Comparison of ENCODE assay signal across 39 cellular contexts in the genomic region with DNA sequence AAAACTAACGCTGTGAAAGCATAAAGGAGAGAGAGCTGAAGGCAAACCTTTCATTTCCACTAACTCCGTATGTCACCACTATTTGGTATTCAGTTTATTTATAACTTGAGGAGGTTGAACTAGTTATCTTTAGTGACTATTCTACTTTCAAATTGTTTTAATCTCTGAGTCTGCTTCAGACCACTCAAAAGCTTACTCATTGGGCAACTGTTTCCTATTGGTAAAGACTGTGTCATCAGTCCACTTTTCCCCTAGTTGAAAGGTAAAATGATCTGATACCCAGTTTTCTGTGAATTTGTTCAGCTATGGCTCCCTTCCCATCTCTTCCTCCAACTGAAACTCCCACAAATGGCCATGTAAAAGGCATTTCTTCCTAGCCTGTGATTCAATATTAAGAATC. TPM values are rescaled to one million over a fixed set of nuclear protein-coding genes. Genes with fewer than 3 reads are reported as not detected.
A peak's percentile ranks its signal among the peaks of the same experiment; 100 is the strongest.
DNase-seq lines count a peak whose midpoint lies in the region; ATAC-seq and TF ChIP-seq lines count a peak whose summit lies in the region.
"Had no signal": no experiment of that assay in that cellular context is flagged by ENCODE, and none has a peak within 500 bp of the region (broad histone marks: within the 10 kb centered on the region; RNA-seq: fewer than 3 reads in every experiment).

No MANE protein-coding gene starts in this region.

- no peaks in the 10 kb centered on the region for H3K9me2 ChIP-seq in SK-N-SH

- TF ChIP-seq EP300 in SK-N-SH (IDR thresholded peaks at IDR 0.05; ENCODE audit: borderline replicate concordance in 1 of 2, low read depth in 1 of 2, low read length in 1 of 2) = no peak
- TF ChIP-seq EP300 in gastroesophageal sphincter (IDR thresholded peaks at IDR 0.05) = no peak

- H3K9me3 ChIP-seq in SK-N-SH (no peaks in the 10 kb centered on the region), SJCRH30 (replicated peaks) (no peaks in the 10 kb centered on the region), gastroesophageal sphincter (no peaks in the 10 kb centered on the region)
- H3K9me3 ChIP-seq: breast epithelium, Caco-2, colonic mucosa, right atrium auricular region had no signal

- H3K4me3 ChIP-seq in SK-N-SH (ENCODE audit: low read depth in 2 of 2, low read length in 1 of 2) = no peak overlapping the region
- H3K4me3 ChIP-seq in choroid plexus epithelial cell (ENCODE audit: low read depth, low read length) = no peak overlapping the region
- no peak overlapping the region for H3K4me3 ChIP-seq in SJCRH30
- no peak overlapping the region for H3K4me3 ChIP-seq in gastroesophageal sphincter
- H3K4me3 ChIP-seq: breast epithelium, colonic mucosa, PC-9, right atrium auricular region had no signal

- no peaks in the 10 kb centered on the region for H3K4me1 Mint-ChIP-seq in WTC11
- H3K4me1 Mint-ChIP-seq in activated CD4-positive, alpha-beta T cell treated with anti-CD3 and anti-CD28 coated beads, Interleukin-2, amount 10 ng/mL, durations not matched to agents 7 days and 5 days = no peaks in the 10 kb centered on the region
- H3K4me1 Mint-ChIP-seq: activated naive CD4-positive, alpha-beta T cell treated with anti-CD3 and anti-CD28 coated beads, Interleukin-2, amount 50 U/mL, for 24 hours; CD14-positive monocyte had no signal

- H2AFZ ChIP-seq in SK-N-SH (ENCODE audit: low read depth) = no peak overlapping the region
- H2AFZ ChIP-seq: parathyroid adenoma, PC-9 had no signal

- no peaks in the 10 kb centered on the region for H3K27me3 ChIP-seq in SK-N-SH (ENCODE audit: insufficient read depth)
- no peaks in the 10 kb centered on the region; the same call in 1 of the 2 replicates for H3K27me3 ChIP-seq in SJCRH30
- no peaks in the 10 kb centered on the region for H3K27me3 ChIP-seq in gastroesophageal sphincter
- H3K27me3 ChIP-seq: breast epithelium, colonic mucosa, right atrium auricular region had no signal

- H3K4me1 ChIP-seq in SK-N-SH (ENCODE audit: control insufficient read depth in 1 of 2, insufficient read depth in 2 of 2, low read depth in 1 of 2, low read length in 1 of 2) (peaks cover 0 to 14% of the 10 kb centered on the region in 2 experiments; a peak in 1 of 4 replicates), SJCRH30 (no peaks in the 10 kb centered on the region), gastroesophageal sphincter (peaks cover 0 to 38% (median 3%) of the 10 kb centered on the region in 3 donors)
- H3K4me1 ChIP-seq: colonic mucosa, parathyroid adenoma, right atrium auricular region had no signal

- no peaks in the 10 kb centered on the region for H3K79me2 ChIP-seq in SK-N-SH (ENCODE audit: insufficient read depth)
- H3K79me2 ChIP-seq: parathyroid adenoma had no signal

- no peak overlapping the region for H3K9ac ChIP-seq in SK-N-SH
- H3K9ac ChIP-seq: parathyroid adenoma had no signal

- TF ChIP-seq CTCF in SK-N-SH (IDR thresholded peaks at IDR 0.05) (no peak), choroid plexus epithelial cell (conservative IDR thresholded peaks at IDR 0.05; ENCODE audit: low read depth, low read length) (no peak), WTC11 (IDR thresholded peaks at IDR 0.05) (no peak), gastroesophageal sphincter (IDR thresholded peaks at IDR 0.05) (no peak)

- H3K4me3 Mint-ChIP-seq in WTC11 = no peak overlapping the region
- H3K4me3 Mint-ChIP-seq in activated CD4-positive, alpha-beta T cell treated with anti-CD3 and anti-CD28 coated beads, Interleukin-2, amount 10 ng/mL, durations not matched to agents 7 days and 5 days = no peak overlapping the region
- H3K4me3 Mint-ChIP-seq: activated naive CD4-positive, alpha-beta T cell treated with anti-CD3 and anti-CD28 coated beads, Interleukin-2, amount 50 U/mL, for 24 hours; CD14-positive monocyte; T-helper 2 cell treated with Interferon-gamma antibody and Interleukin-4, amounts not matched to agents 5 μg/mL and 100 μg/mL, for 36 hours; type B pancreatic cell had no signal

- H3K27ac Mint-ChIP-seq in WTC11 = no peak overlapping the region
- H3K27ac Mint-ChIP-seq in activated CD4-positive, alpha-beta T cell treated with anti-CD3 and anti-CD28 coated beads, Interleukin-2, amount 10 ng/mL, durations not matched to agents 7 days and 5 days = no peak overlapping the region
- H3K27ac Mint-ChIP-seq: activated naive CD4-positive, alpha-beta T cell treated with anti-CD3 and anti-CD28 coated beads, Interleukin-2, amount 50 U/mL, for 24 hours; CD14-positive monocyte; T-helper 2 cell treated with Interferon-gamma antibody and Interleukin-4, amounts not matched to agents 5 μg/mL and 100 μg/mL, for 36 hours; type B pancreatic cell had no signal

- H3K4me2 ChIP-seq in SK-N-SH = peak overlapping the region; percentile 1; the same call in 1 of the 2 replicates
- H3K4me2 ChIP-seq: PC-9 had no signal

- CTCF ChIA-PET in SK-N-SH (lab: Yijun Ruan, JAX) (interaction anchor here (0.8 to 1.6 kb wide), 3 partner anchors 42 to 104 kb away, joined by 4 to 5 read pairs (median 5); no protein-coding TSS in a partner anchor), WTC11 (lab: Charles Lee) (interaction anchor here (0.9 to 3.6 kb wide), 2 partner anchors 8 to 79 kb away, joined by 3 to 28 read pairs; no protein-coding TSS in a partner anchor)
- CTCF ChIA-PET in activated CD4-positive, alpha-beta T cell treated with anti-CD3 and anti-CD28 coated beads, Interleukin-2, amount 10 ng/mL, durations not matched to agents 7 days and 5 days (lab: Charles Lee) = no interaction called here

- no peak for TF ChIP-seq POLR2A in gastroesophageal sphincter (IDR thresholded peaks at IDR 0.05)

- TF ChIP-seq RAD21 in SK-N-SH (IDR thresholded peaks at IDR 0.05; ENCODE audit: low read length) = no peak

- H3F3A ChIP-seq in SK-N-SH (replicated peaks; ENCODE audit: insufficient read depth) = no peaks in the 10 kb centered on the region

- peaks cover 16% of the 10 kb centered on the region for H3K36me3 Mint-ChIP-seq in WTC11
- no peaks in the 10 kb centered on the region for H3K36me3 Mint-ChIP-seq in activated CD4-positive, alpha-beta T cell treated with anti-CD3 and anti-CD28 coated beads, Interleukin-2, amount 10 ng/mL, durations not matched to agents 7 days and 5 days (ENCODE audit: low read depth)
- H3K36me3 Mint-ChIP-seq: activated naive CD4-positive, alpha-beta T cell treated with anti-CD3 and anti-CD28 coated beads, Interleukin-2, amount 50 U/mL, for 24 hours; CD14-positive monocyte; type B pancreatic cell had no signal

- peaks cover 2% of the 10 kb centered on the region for H3K27me3 Mint-ChIP-seq in WTC11 (ENCODE audit: low read depth)
- peaks cover 51% of the 10 kb centered on the region for H3K27me3 Mint-ChIP-seq in activated CD4-positive, alpha-beta T cell treated with anti-CD3 and anti-CD28 coated beads, Interleukin-2, amount 10 ng/mL, durations not matched to agents 7 days and 5 days
- H3K27me3 Mint-ChIP-seq: type B pancreatic cell had no signal

- POLR2A ChIA-PET in SK-N-SH (lab: Yijun Ruan, JAX) (no interaction called here), WTC11 (lab: Charles Lee) (no interaction called here)
- POLR2A ChIA-PET in activated CD4-positive, alpha-beta T cell treated with anti-CD3 and anti-CD28 coated beads, Interleukin-2, amount 10 ng/mL, durations not matched to agents 7 days and 5 days (lab: Charles Lee) = no interaction called here

- H4K20me1 ChIP-seq in SK-N-SH (ENCODE audit: insufficient read depth) = no peaks in the 10 kb centered on the region

- ATAC-seq in SK-N-SH treated with all-trans-retinoic acid at 6 μM for 48 hours (no peak; the same call in 2 of the 3 replicates), WTC11 (no peak), gastroesophageal sphincter (no peak)
- ATAC-seq: left cardiac atrium, Right ventricle myocardium inferior had no signal

- no peaks in the 10 kb centered on the region for H3K36me3 ChIP-seq in SK-N-SH (replicated peaks in 1 of 2; ENCODE audit: control insufficient read depth in 1 of 2, insufficient read depth in 2 of 2, low read length in 1 of 2)
- no peaks in the 10 kb centered on the region for H3K36me3 ChIP-seq in SJCRH30
- no peaks in the 10 kb centered on the region for H3K36me3 ChIP-seq in gastroesophageal sphincter
- H3K36me3 ChIP-seq: breast epithelium, colonic mucosa, right atrium auricular region had no signal

- peaks cover 24% of the 10 kb centered on the region for H3K9me3 Mint-ChIP-seq in WTC11
- no peaks in the 10 kb centered on the region for H3K9me3 Mint-ChIP-seq in activated CD4-positive, alpha-beta T cell treated with anti-CD3 and anti-CD28 coated beads, Interleukin-2, amount 10 ng/mL, durations not matched to agents 7 days and 5 days
- H3K9me3 Mint-ChIP-seq: activated naive CD4-positive, alpha-beta T cell treated with anti-CD3 and anti-CD28 coated beads, Interleukin-2, amount 50 U/mL, for 24 hours; T-helper 2 cell treated with Interferon-gamma antibody and Interleukin-4, amounts not matched to agents 5 μg/mL and 100 μg/mL, for 36 hours; type B pancreatic cell had no signal

- H3K27ac ChIP-seq in SK-N-SH (ENCODE audit: low read depth in 2 of 2, low read length in 1 of 2) (0 out of 4 replicates have a peak overlapping the region, but pooled peaks of 1 of the 2 experiments have one; percentile 6), SJCRH30 (no peak overlapping the region), gastroesophageal sphincter (no peak overlapping the region)
- H3K27ac ChIP-seq: 22Rv1, colonic mucosa, HL-60, parathyroid adenoma, PC-9, right atrium auricular region had no signal

- no peak for DNase-seq in SK-N-SH
- DNase-seq in choroid plexus epithelial cell (ENCODE audit: low read depth) = peak; percentile 37
- DNase-seq in hepatic stellate cell (ENCODE audit: low spot score) = peak; percentile 11
- no peak for DNase-seq in SJCRH30
- DNase-seq in WTC11 (ENCODE audit: low spot score) = no peak
- DNase-seq in activated CD4-positive, alpha-beta T cell treated with anti-CD3 and anti-CD28 coated beads, Interleukin-2, amount 10 ng/mL, durations not matched to agents 7 days and 5 days = no peak
- DNase-seq: activated CD4-positive, alpha-beta T cell treated with anti-CD3 and anti-CD28 coated beads for 4 hours; activated CD8-positive, alpha-beta memory T cell treated with anti-CD3 and anti-CD28 coated beads for 24 hours; activated T-cell treated with anti-CD3 and anti-CD28 coated beads for 4 hours; Caco-2; colonic mucosa; DMS53; effector memory CD4-positive, alpha-beta T cell; H7; hippocampal formation; Karpas-422; left cardiac atrium; MV-4-11; NCI-H1436; NCI-H2081 treated with DMSO at 0.1 percent for 48 hours; NCI-H226; NK-92 treated with Interleukin-12 subunit alpha and Interleukin-12 subunit beta, amount 100 ng/mL, for 24 hours; PC-9; small intestine; stimulated activated naive CD4-positive, alpha-beta T cell had no signal

- 42% methylated on average over 2 of the region's 2 CpGs for WGBS in SK-N-SH (ENCODE audit: low lambda C conversion rate)
- 30 to 40% methylated on average over 2 of the region's 2 CpGs for WGBS in gastroesophageal sphincter (ENCODE audit: low coverage in 1 of 2), 2 donors

TF ChIP-seq in WTC11, 78 proteins besides CTCF, POLR2A, EP300 and RAD21 (continues in another document):
- no peak for TF ChIP-seq JUN (CRISPR knock-in tag; IDR thresholded peaks at IDR 0.05)

RNA-seq across cellular contexts. Expression of gene TEX26, which starts 39.1 kb away (rescaled TPM):
- polyA plus RNA-seq in SK-N-SH (2012; rRNA removed) = not detected in 2 replicates
- not detected in 2 replicates for polyA plus RNA-seq in SK-N-SH (2012; cell fraction: cytosol; rRNA removed)
- not detected in 2 replicates for polyA plus RNA-seq in SK-N-SH (2012; cell fraction: nucleus; rRNA removed)
- total RNA-seq in SJCRH30 (2014; rRNA removed; shearing (Covaris generic)) = not detected in 2 replicates
- total RNA-seq in WTC11 (2021) = not detected in 3 replicates
- total RNA-seq in activated CD4-positive, alpha-beta T cell treated with anti-CD3 and anti-CD28 coated beads, Interleukin-2, amount 10 ng/mL, durations not matched to agents 7 days and 5 days = not detected
- 1 to 10 TPM in 1 of 4 donors, under 1 TPM in 1, not detected in 2; 0.27 to 1.7 TPM for total RNA-seq in gastroesophageal sphincter
- total RNA-seq: Caco-2, colonic mucosa, epithelial cell of proximal tubule, H7, PC-9, right atrium auricular region, Right ventricle myocardium inferior had no signal
- polyA plus RNA-seq: CD14-positive monocyte, neural cell, small intestine had no signal

Comparison
In these comparisons a context has a peak if more than half of its experiments do, and no peak if none do; other contexts are left out.
1. DNase-seq: peak in choroid plexus epithelial cell (single experiment) and hepatic stellate cell (single experiment); none in SK-N-SH (single experiment), SJCRH30 (0 of 2), WTC11 (single experiment) and activated CD4-positive, alpha-beta T cell treated with anti-CD3 and anti-CD28 coated beads, Interleukin-2, amount 10 ng/mL, durations not matched to agents 7 days and 5 days (single experiment).